Comparison of ENCODE assay signal across 8 cellular contexts in the genomic region with DNA sequence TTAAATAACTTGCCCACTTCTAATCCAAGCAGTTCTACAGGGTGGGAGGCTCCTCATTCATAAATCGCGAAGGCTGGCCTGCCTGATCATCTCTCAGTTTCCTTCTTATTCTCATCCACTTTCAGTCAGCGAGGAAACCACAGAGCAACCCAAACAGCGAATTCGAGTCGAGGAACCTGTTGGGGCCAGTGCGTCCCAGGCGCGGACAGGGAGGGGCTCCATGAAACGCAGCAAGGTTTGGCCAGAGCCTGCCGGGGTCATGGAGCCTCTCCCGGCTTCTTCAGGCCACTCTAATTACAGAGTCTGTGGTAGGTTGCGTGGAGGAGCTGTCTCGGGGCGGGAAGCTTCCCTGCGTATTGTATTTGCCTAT. TPM values are rescaled to one million over a fixed set of nuclear protein-coding genes. Genes with fewer than 3 reads are reported as not detected.
DNase-seq lines count a peak whose midpoint lies in the region; ATAC-seq and TF ChIP-seq lines count a peak whose summit lies in the region.

No MANE protein-coding gene starts in this region.

- no peaks in the 10 kb centered on the region for H4K20me1 ChIP-seq in DOHH2 (ENCODE audit: control insufficient read depth, insufficient read depth, low read depth, low read length)

- intact Hi-C loops in Right ventricle myocardium superior (cut with DNase I) = no loop called here

- H3K79me2 ChIP-seq in DOHH2 (ENCODE audit: control insufficient read depth, low read length) = no peaks in the 10 kb centered on the region

- DNase-seq in activated CD8-positive, alpha-beta memory T cell treated with anti-CD3 and anti-CD28 coated beads for 24 hours = peak; percentile 67
- DNase-seq in Right ventricle myocardium superior (no peak), progenitor cell of endocrine pancreas (ENCODE audit: low spot score, unreplicated experiment) (no peak), NCI-H2171 treated with DMSO at 0.1 percent for 48 hours (lab: John Stamatoyannopoulos, UW) (no peak), erythroblast (lab: John Stamatoyannopoulos, UW) (no peak)

- H3K27ac ChIP-seq in DOHH2 (ENCODE audit: low read depth, low read length) = no peak overlapping the region

- ATAC-seq in HG02884 (IDR thresholded peaks at IDR 0.05; ENCODE audit: unreplicated experiment) (peak; percentile 19), Right ventricle myocardium superior (ENCODE audit: poor library complexity) (peak; percentile 21), HG03378 (IDR thresholded peaks at IDR 0.05; ENCODE audit: unreplicated experiment) (no peak)

- peak overlapping the region; percentile 70 for H3K4me3 ChIP-seq in DOHH2 (ENCODE audit: low read length)

- H3K27me3 ChIP-seq in DOHH2 (ENCODE audit: control insufficient read depth, low read length) = peaks cover 16% of the 10 kb centered on the region

- peak overlapping the region; percentile 73 for H3K4me2 ChIP-seq in DOHH2 (ENCODE audit: low read length)

- H3K27me3 Mint-ChIP-seq in progenitor cell of endocrine pancreas = peaks cover 53% of the 10 kb centered on the region

- H3K4me1 Mint-ChIP-seq in progenitor cell of endocrine pancreas (ENCODE audit: low read depth) = peaks cover 28% of the 10 kb centered on the region

- no peaks in the 10 kb centered on the region for H3K36me3 ChIP-seq in DOHH2 (ENCODE audit: control insufficient read depth, low read length)

- H3K9me2 ChIP-seq in DOHH2 (replicated peaks; ENCODE audit: control insufficient read depth, low read length) = no peaks in the 10 kb centered on the region

- H3K4me1 ChIP-seq in DOHH2 (ENCODE audit: control insufficient read depth, low read length) = peaks cover 10% of the 10 kb centered on the region

- H3K4me3 Mint-ChIP-seq in progenitor cell of endocrine pancreas (ENCODE audit: low read depth) = peak overlapping the region; percentile 88

- no peaks in the 10 kb centered on the region for H3F3A ChIP-seq in DOHH2 (ENCODE audit: control insufficient read depth, insufficient read depth)

- no peaks in the 10 kb centered on the region for H3K36me3 Mint-ChIP-seq in progenitor cell of endocrine pancreas (ENCODE audit: insufficient read depth)

- TF ChIP-seq CTCF in DOHH2 (IDR thresholded peaks at IDR 0.05; ENCODE audit: low read depth, low read length, poor library complexity, severe bottlenecking) = no peak
- no peak for TF ChIP-seq CTCF in progenitor cell of endocrine pancreas (IDR thresholded peaks at IDR 0.05; ENCODE audit: unreplicated experiment)

- TF ChIP-seq POLR2A in erythroblast (IDR thresholded peaks at IDR 0.05; ENCODE audit: low read length) = no peak

- peak overlapping the region; percentile 98 for H3K27ac Mint-ChIP-seq in progenitor cell of endocrine pancreas

- no peaks in the 10 kb centered on the region for H3K9me3 Mint-ChIP-seq in progenitor cell of endocrine pancreas (ENCODE audit: low read depth)

- H3K9me3 ChIP-seq in DOHH2 (ENCODE audit: control insufficient read depth, insufficient read depth, low read length) = no peaks in the 10 kb centered on the region

RNA-seq across cellular contexts. Expression of gene NAV2, which starts 0.7 kb away (rescaled TPM):
- total RNA-seq in Right ventricle myocardium superior = 10.5 TPM
- 88.3 and 101 TPM in 2 replicates for total RNA-seq in progenitor cell of endocrine pancreas
